In genomic region chr12:51591020-51591901, GRCh38 we compare ENCODE assay signal across 8 cellular contexts. TPM values are rescaled to one million over a fixed set of nuclear protein-coding genes. Genes with fewer than 3 reads are reported as not detected.
DNase-seq lines count a peak whose midpoint lies in the region; ATAC-seq and TF ChIP-seq lines count a peak whose summit lies in the region.

TSS of gene SCN8A (plus strand) at chr12:51591233. CDS start at chr12:51662818, 71,585 bp downstream.

- DNase-seq in NCI-H2227 treated with DMSO at 0.1 percent for 48 hours (lab: John Stamatoyannopoulos, UW) (peak; percentile 62), activated T-cell treated with anti-CD3 and anti-CD28 coated beads for 24 hours (ENCODE audit: low read depth) (peak; percentile 33), epithelial cell of esophagus (ENCODE audit: low read depth) (peak; percentile 3), stromal cell of bone marrow (ENCODE audit: low read depth) (peak; percentile 27), posterior vena cava (ENCODE audit: low spot score) (no peak)

- peak within 1 kb of the TSS; percentile 32 to 77 (median 62); a peak in 21 of 22 replicates for H3K9ac ChIP-seq in BLaER1 treated with 17β-estradiol and CSF1 and Interleukin-3, amounts not matched to agents 10 nM and 100 nM
- no peak within 1 kb of the TSS for H3K9ac ChIP-seq in muscle layer of colon (ENCODE audit: low read length)

- no peak for TF ChIP-seq CTCF in epithelial cell of esophagus (IDR thresholded peaks at IDR 0.05; ENCODE audit: insufficient read depth, low read depth, low read length, missing control alignments)

- peaks cover 0 to 11% (median 9%) of the 10 kb centered on the region in 10 experiments; a peak in 11 of 20 replicates for H3K4me1 ChIP-seq in BLaER1 treated with 17β-estradiol and CSF1 and Interleukin-3, amounts not matched to agents 10 nM and 100 nM
- peaks cover 4% of the 10 kb centered on the region for H3K4me1 ChIP-seq in muscle layer of colon (ENCODE audit: insufficient read depth, low read length)

- intact Hi-C loops in posterior vena cava (cut with DNase I) = no loop called here

- H3K4me2 ChIP-seq in BLaER1 treated with 17β-estradiol and CSF1 and Interleukin-3, amounts not matched to agents 10 nM and 100 nM = peak within 1 kb of the TSS; percentile 88 to 98 (median 94)

- peaks cover 22 to 37% (median 32%) of the 10 kb centered on the region in 11 experiments for H3K27me3 ChIP-seq in BLaER1 treated with 17β-estradiol and CSF1 and Interleukin-3, amounts not matched to agents 10 nM and 100 nM
- peaks cover 20 to 31% of the 10 kb centered on the region in 2 donors for H3K27me3 ChIP-seq in muscle layer of colon (ENCODE audit: control insufficient read depth in 1 of 2, insufficient read depth in 2 of 2, low read length in 2 of 2)

- no peaks in the 10 kb centered on the region for H3K9me3 ChIP-seq in BLaER1 treated with 17β-estradiol and CSF1 and Interleukin-3, amounts not matched to agents 10 nM and 100 nM (replicated peaks in 1 of 11)
- H3K9me3 ChIP-seq in muscle layer of colon (ENCODE audit: low read length) = no peaks in the 10 kb centered on the region

- peak within 1 kb of the TSS in 1 of 11 experiments; percentile 43; a peak in 1 of 22 replicates for H3K27ac ChIP-seq in BLaER1 treated with 17β-estradiol and CSF1 and Interleukin-3, amounts not matched to agents 10 nM and 100 nM
- no peak within 1 kb of the TSS for H3K27ac ChIP-seq in muscle layer of colon (ENCODE audit: low read depth, low read length)

- H3K4me3 ChIP-seq in BLaER1 treated with 17β-estradiol and CSF1 and Interleukin-3, amounts not matched to agents 10 nM and 100 nM = peak within 1 kb of the TSS; percentile 63 to 83 (median 76)
- H3K4me3 ChIP-seq in epithelial cell of esophagus (ENCODE audit: low read length) (no peak within 1 kb of the TSS), muscle layer of colon (ENCODE audit: low read depth in 1 of 2, low read length in 2 of 2) (peak within 1 kb of the TSS; percentile 29 to 45)

- ATAC-seq in GM21737 (IDR thresholded peaks at IDR 0.05; ENCODE audit: unreplicated experiment) = peak; percentile 16

- H4K20me1 ChIP-seq in BLaER1 treated with 17β-estradiol and CSF1 and Interleukin-3, amounts not matched to agents 10 nM and 100 nM = peaks cover 0 to 7% (median 0%) of the 10 kb centered on the region in 11 experiments; a peak in 2 of 22 replicates

- H3K36me3 ChIP-seq in BLaER1 treated with 17β-estradiol and CSF1 and Interleukin-3, amounts not matched to agents 10 nM and 100 nM = no peaks in the 10 kb centered on the region
- no peaks in the 10 kb centered on the region for H3K36me3 ChIP-seq in muscle layer of colon (ENCODE audit: insufficient read depth, low read length)

RNA-seq across cellular contexts. Expression of gene SCN8A, which starts in this region (rescaled TPM):
- total RNA-seq in posterior vena cava = under 1 TPM; 0.65 to 0.81 TPM
